In genomic region chr12:109386079-109386473, GRCh38 we compare ENCODE assay signal across 9 cellular contexts. TPM values are rescaled to one million over a fixed set of nuclear protein-coding genes. Genes with fewer than 3 reads are reported as not detected.
"Had no signal": no experiment of that assay in that cellular context is flagged by ENCODE, and none has a peak within 500 bp of the region (broad histone marks: within the 10 kb centered on the region; RNA-seq: fewer than 3 reads in every experiment).

No MANE protein-coding gene starts in this region.

- H3K9me3 ChIP-seq: upper lobe of left lung had no signal

- H3K36me3 ChIP-seq: spleen, upper lobe of left lung had no signal

- ATAC-seq: activated CD8-positive, alpha-beta T cell treated with anti-CD3 and anti-CD28 coated beads for 36 hours; activated T-cell treated with anti-CD3 and anti-CD28 coated beads, Interleukin-2, amount 50 U/mL, for 4 hours had no signal

- H3K27me3 ChIP-seq: upper lobe of left lung had no signal

- H3K27ac ChIP-seq: spleen, upper lobe of left lung had no signal

- H3K4me3 ChIP-seq: spleen, upper lobe of left lung had no signal

- DNase-seq: activated CD4-positive, alpha-beta T cell treated with anti-CD3 and anti-CD28 coated beads for 4 hours; activated CD8-positive, alpha-beta T cell treated with anti-CD3 and anti-CD28 coated beads for 36 hours; activated effector memory CD4-positive, alpha-beta T cell treated with Interleukin-2 at 50 U/mL for 16 hours; activated T-cell treated with anti-CD3 and anti-CD28 coated beads, Interleukin-2, amount 50 U/mL, for 4 hours; spleen; stimulated activated naive CD8-positive, alpha-beta T cell treated with anti-CD3 and anti-CD28 coated beads, Interleukin-15, amount 100 ng/mL, for 72 hours; T-helper 17 cell; upper lobe of left lung had no signal

RNA-seq across cellular contexts. Expression of gene MYO1H, which starts 38.4 kb away (rescaled TPM):
- polyA plus RNA-seq: liver had no signal
